ENCODE assay signal across 2 cellular contexts in genomic region chr11:68031136-68031459, GRCh38.
TF ChIP-seq lines count a peak whose summit lies in the region.

No MANE protein-coding gene starts in this region.

TF ChIP-seq in K562, 482 proteins besides CTCF, POLR2A, EP300 and RAD21 (continued from another document):
- TF ChIP-seq ZFP30 (CRISPR knock-in tag; IDR thresholded peaks at IDR 0.05; ENCODE audit: borderline replicate concordance) (no peak), ZNF384 (IDR thresholded peaks at IDR 0.05; ENCODE audit: low read depth, low read length) (0 out of 2 replicates have a peak, but pooled peaks have one; percentile 15), ZFX (CRISPR knock-in tag; IDR thresholded peaks at IDR 0.05) (0 out of 2 replicates have a peak, but pooled peaks have one; percentile 24), SRSF1 (IDR thresholded peaks at IDR 0.05; ENCODE audit: low read depth, low read length) (no peak), RFX1 (IDR thresholded peaks at IDR 0.05) (no peak), ETS1 (conservative IDR thresholded peaks at IDR 0.05; ENCODE audit: control insufficient read depth, low read depth, low read length) (0 out of 2 replicates have a peak, but pooled peaks have one; percentile 7), ZNF282 (CRISPR knock-in tag; IDR thresholded peaks at IDR 0.05) (no peak)
- TF ChIP-seq, protein P1, sequence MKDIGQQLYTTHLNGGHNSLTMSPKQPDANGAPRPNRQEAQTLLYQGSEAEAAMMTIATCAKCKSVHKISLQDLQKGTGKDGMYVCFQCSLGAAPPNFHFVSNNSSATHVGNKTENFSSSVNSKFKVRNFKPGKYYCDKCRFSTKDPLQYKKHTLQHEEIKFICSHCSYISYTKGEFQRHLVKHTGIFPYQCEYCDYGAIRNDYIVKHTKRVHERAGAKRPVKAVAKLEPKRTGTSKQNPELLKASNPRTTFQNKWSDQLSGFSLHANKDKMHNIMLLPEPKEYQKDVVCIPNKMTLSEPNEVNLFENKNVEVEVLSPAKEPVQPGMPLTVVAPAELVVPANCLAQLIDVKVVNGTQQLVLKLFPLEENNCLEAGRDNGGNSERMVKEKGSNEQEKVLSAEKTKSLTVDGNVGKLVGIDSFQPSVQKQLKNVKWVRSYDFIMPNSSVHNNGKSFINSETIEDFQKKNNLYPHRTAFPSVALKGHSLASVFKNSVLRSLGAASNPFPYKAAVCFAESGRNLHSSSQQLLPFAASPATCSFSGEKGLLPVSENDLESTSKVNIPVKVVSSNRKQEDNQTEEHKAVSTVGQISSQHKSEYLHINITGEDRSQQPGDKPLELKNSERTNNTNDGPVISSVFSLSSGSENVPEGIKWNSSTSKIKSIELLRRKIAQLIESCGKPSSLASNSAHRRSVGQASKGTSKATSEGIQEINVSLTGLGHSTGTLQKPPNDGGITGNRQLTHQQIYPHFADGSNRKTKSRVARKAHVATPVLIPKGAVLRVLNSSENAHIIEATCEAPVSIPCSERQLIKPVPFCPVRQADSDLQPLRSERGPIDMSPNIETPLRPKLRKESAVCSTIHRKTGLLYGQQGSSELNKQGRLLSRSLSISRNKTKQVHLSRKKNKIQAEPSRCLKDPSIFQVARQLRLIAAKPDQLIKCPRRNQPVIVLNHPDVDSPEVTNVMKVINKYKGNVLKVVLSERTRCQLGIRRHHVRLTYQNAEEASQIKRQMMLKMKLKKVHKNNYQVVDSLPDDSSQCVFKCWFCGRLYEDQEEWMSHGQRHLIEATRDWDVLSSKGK (CRISPR knock-in tag; IDR thresholded peaks at IDR 0.05): no peak
- TF ChIP-seq, protein P2, sequence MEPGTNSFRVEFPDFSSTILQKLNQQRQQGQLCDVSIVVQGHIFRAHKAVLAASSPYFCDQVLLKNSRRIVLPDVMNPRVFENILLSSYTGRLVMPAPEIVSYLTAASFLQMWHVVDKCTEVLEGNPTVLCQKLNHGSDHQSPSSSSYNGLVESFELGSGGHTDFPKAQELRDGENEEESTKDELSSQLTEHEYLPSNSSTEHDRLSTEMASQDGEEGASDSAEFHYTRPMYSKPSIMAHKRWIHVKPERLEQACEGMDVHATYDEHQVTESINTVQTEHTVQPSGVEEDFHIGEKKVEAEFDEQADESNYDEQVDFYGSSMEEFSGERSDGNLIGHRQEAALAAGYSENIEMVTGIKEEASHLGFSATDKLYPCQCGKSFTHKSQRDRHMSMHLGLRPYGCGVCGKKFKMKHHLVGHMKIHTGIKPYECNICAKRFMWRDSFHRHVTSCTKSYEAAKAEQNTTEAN (CRISPR knock-in tag; IDR thresholded peaks at IDR 0.05): no peak
- TF ChIP-seq, protein P3, sequence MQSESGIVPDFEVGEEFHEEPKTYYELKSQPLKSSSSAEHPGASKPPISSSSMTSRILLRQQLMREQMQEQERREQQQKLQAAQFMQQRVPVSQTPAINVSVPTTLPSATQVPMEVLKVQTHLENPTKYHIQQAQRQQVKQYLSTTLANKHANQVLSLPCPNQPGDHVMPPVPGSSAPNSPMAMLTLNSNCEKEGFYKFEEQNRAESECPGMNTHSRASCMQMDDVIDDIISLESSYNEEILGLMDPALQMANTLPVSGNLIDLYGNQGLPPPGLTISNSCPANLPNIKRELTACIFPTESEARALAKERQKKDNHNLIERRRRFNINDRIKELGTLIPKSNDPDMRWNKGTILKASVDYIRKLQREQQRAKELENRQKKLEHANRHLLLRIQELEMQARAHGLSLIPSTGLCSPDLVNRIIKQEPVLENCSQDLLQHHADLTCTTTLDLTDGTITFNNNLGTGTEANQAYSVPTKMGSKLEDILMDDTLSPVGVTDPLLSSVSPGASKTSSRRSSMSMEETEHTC (IDR thresholded peaks at IDR 0.05): no peak

TF ChIP-seq in HepG2, 621 proteins besides CTCF, POLR2A, EP300 and RAD21 (continued from another document and continues in another):
- TF ChIP-seq CSRNP2 (CRISPR knock-in tag; conservative IDR thresholded peaks at IDR 0.05; ENCODE audit: low read depth): no peak
- TF ChIP-seq, protein P4, sequence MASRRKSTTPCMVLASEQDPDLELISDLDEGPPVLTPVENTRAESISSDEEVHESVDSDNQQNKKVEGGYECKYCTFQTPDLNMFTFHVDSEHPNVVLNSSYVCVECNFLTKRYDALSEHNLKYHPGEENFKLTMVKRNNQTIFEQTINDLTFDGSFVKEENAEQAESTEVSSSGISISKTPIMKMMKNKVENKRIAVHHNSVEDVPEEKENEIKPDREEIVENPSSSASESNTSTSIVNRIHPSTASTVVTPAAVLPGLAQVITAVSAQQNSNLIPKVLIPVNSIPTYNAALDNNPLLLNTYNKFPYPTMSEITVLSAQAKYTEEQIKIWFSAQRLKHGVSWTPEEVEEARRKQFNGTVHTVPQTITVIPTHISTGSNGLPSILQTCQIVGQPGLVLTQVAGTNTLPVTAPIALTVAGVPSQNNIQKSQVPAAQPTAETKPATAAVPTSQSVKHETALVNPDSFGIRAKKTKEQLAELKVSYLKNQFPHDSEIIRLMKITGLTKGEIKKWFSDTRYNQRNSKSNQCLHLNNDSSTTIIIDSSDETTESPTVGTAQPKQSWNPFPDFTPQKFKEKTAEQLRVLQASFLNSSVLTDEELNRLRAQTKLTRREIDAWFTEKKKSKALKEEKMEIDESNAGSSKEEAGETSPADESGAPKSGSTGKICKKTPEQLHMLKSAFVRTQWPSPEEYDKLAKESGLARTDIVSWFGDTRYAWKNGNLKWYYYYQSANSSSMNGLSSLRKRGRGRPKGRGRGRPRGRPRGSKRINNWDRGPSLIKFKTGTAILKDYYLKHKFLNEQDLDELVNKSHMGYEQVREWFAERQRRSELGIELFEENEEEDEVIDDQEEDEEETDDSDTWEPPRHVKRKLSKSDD (CRISPR knock-in tag; IDR thresholded peaks at IDR 0.05; ENCODE audit: low read depth): no peak
- no peak for TF ChIP-seq ATAD3A (CRISPR knock-in tag; IDR thresholded peaks at IDR 0.05)
- TF ChIP-seq ATM (IDR thresholded peaks at IDR 0.05; ENCODE audit: borderline replicate concordance): no peak
- no peak for TF ChIP-seq SIX1 (CRISPR knock-in tag; IDR thresholded peaks at IDR 0.05; ENCODE audit: borderline replicate concordance)
- 0 out of 4 replicates have a peak, but pooled peaks of 1 of the 2 experiments have one; percentile 6 for TF ChIP-seq NR2F1 (CRISPR knock-in tag; IDR thresholded peaks at IDR 0.05)
- TF ChIP-seq MAZ (IDR thresholded peaks at IDR 0.05; ENCODE audit: borderline replicate concordance, low read depth, low read length): no peak
- peak; percentile 40; the same call in 1 of the 2 replicates for TF ChIP-seq MAZ (CRISPR knock-in tag; IDR thresholded peaks at IDR 0.05; ENCODE audit: low read depth)
- no peak for TF ChIP-seq SRF (IDR thresholded peaks at IDR 0.05; ENCODE audit: low read depth, low read length)
- no peak for TF ChIP-seq RAD51 (IDR thresholded peaks at IDR 0.05; ENCODE audit: borderline replicate concordance)
- TF ChIP-seq ZNF660 (CRISPR knock-in tag; IDR thresholded peaks at IDR 0.05; ENCODE audit: borderline replicate concordance, low read depth): no peak
- TF ChIP-seq ZNF652 (CRISPR knock-in tag; IDR thresholded peaks at IDR 0.05; ENCODE audit: borderline replicate concordance, low read depth): no peak
- no peak for TF ChIP-seq ZBTB20 (CRISPR knock-in tag; IDR thresholded peaks at IDR 0.05; ENCODE audit: borderline replicate concordance, low read depth)
- TF ChIP-seq, protein P5, sequence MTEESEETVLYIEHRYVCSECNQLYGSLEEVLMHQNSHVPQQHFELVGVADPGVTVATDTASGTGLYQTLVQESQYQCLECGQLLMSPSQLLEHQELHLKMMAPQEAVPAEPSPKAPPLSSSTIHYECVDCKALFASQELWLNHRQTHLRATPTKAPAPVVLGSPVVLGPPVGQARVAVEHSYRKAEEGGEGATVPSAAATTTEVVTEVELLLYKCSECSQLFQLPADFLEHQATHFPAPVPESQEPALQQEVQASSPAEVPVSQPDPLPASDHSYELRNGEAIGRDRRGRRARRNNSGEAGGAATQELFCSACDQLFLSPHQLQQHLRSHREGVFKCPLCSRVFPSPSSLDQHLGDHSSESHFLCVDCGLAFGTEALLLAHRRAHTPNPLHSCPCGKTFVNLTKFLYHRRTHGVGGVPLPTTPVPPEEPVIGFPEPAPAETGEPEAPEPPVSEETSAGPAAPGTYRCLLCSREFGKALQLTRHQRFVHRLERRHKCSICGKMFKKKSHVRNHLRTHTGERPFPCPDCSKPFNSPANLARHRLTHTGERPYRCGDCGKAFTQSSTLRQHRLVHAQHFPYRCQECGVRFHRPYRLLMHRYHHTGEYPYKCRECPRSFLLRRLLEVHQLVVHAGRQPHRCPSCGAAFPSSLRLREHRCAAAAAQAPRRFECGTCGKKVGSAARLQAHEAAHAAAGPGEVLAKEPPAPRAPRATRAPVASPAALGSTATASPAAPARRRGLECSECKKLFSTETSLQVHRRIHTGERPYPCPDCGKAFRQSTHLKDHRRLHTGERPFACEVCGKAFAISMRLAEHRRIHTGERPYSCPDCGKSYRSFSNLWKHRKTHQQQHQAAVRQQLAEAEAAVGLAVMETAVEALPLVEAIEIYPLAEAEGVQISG (CRISPR knock-in tag; IDR thresholded peaks at IDR 0.05): no peak
- no peak for TF ChIP-seq ZNF326 (CRISPR knock-in tag; IDR thresholded peaks at IDR 0.05; ENCODE audit: borderline replicate concordance)
- TF ChIP-seq FIP1L1 (IDR thresholded peaks at IDR 0.05; ENCODE audit: borderline replicate concordance, insufficient read depth, low read depth, low read length): no peak
- TF ChIP-seq NRL (CRISPR knock-in tag; IDR thresholded peaks at IDR 0.05; ENCODE audit: borderline replicate concordance): 0 out of 2 replicates have a peak, but pooled peaks have one; percentile 51
- no peak for TF ChIP-seq ZBTB21 (CRISPR knock-in tag; IDR thresholded peaks at IDR 0.05)
- no peak for TF ChIP-seq BRCA1 (CRISPR knock-in tag; IDR thresholded peaks at IDR 0.05)
- peak; percentile 5; the same call in 1 of the 2 replicates for TF ChIP-seq ZNF576 (CRISPR knock-in tag; IDR thresholded peaks at IDR 0.05)
- no peak for TF ChIP-seq ZNF251 (CRISPR knock-in tag; IDR thresholded peaks at IDR 0.05)
- no peak for TF ChIP-seq NFE2 (CRISPR knock-in tag; IDR thresholded peaks at IDR 0.05)
- no peak for TF ChIP-seq SKIL (CRISPR knock-in tag; IDR thresholded peaks at IDR 0.05; ENCODE audit: borderline replicate concordance)
- TF ChIP-seq ZNF687 (CRISPR knock-in tag; IDR thresholded peaks at IDR 0.05): peak; percentile 1
